In genomic region chr1:187622545-187622944, GRCh38 we compare ENCODE assay signal across 32 cellular contexts.
"Had no signal": no experiment of that assay in that cellular context is flagged by ENCODE, and none has a peak within 500 bp of the region (broad histone marks: within the 10 kb centered on the region; RNA-seq: fewer than 3 reads in every experiment).

No MANE protein-coding gene starts in this region.

- H3K27me3 Mint-ChIP-seq: activated CD4-positive, alpha-beta memory T cell treated with anti-CD3 and anti-CD28 coated beads for 36 hours; activated CD4-positive, alpha-beta T cell treated with anti-CD3 and anti-CD28 coated beads, Interleukin-2, amount 10 ng/mL, durations not matched to agents 24 days and 14 days; activated naive CD8-positive, alpha-beta T cell treated with anti-CD3 and anti-CD28 coated beads, Interleukin-2, amount 10 ng/mL, durations not matched to agents 7 days and 5 days; effector memory CD8-positive, alpha-beta T cell; naive thymus-derived CD8-positive, alpha-beta T cell; stimulated activated memory B cell treated with anti-CD40 and anti-IgM and Interleukin-4, amounts not matched to agents 10 μg/mL and 1 μg/mL and 100 μg/mL, for 72 hours; stimulated activated naive CD8-positive, alpha-beta T cell treated with anti-CD3 and anti-CD28 coated beads, Interleukin-15, amount 100 ng/mL, for 72 hours; type B pancreatic cell had no signal

- H3K27me3 ChIP-seq: ascending aorta, brain microvascular endothelial cell, left lung, pancreas, sigmoid colon, uterus had no signal

- H3K27ac ChIP-seq: ascending aorta, brain microvascular endothelial cell, left lung, lower lobe of right lung, pancreas, psoas muscle, sigmoid colon, uterus, WERI-Rb-1 had no signal

- H3K27ac Mint-ChIP-seq: activated CD4-positive, alpha-beta memory T cell treated with anti-CD3 and anti-CD28 coated beads for 36 hours; activated CD4-positive, alpha-beta T cell treated with anti-CD3 and anti-CD28 coated beads, Interleukin-2, amount 10 ng/mL, durations not matched to agents 24 days and 14 days; activated naive CD4-positive, alpha-beta T cell treated with anti-CD3 and anti-CD28 coated beads for 36 hours; activated naive CD8-positive, alpha-beta T cell treated with anti-CD3 and anti-CD28 coated beads, Interleukin-2, amount 10 ng/mL, durations not matched to agents 7 days and 5 days; activated T-helper 1 cell treated with anti-CD3 and anti-CD28 coated beads, Interleukin-12 subunit alpha, Interleukin-12 subunit beta, Interleukin-2, Interleukin-4 antibody, amounts not matched to agents 30 ng/mL and 10 ng/mL and 1 ng/mL, durations not matched to agents 14 hours and 24 hours and 36 hours; effector memory CD8-positive, alpha-beta T cell; stimulated activated memory B cell treated with anti-CD40 and anti-IgM and Interleukin-4, amounts not matched to agents 10 μg/mL and 1 μg/mL and 100 μg/mL, for 72 hours; stimulated activated naive CD8-positive, alpha-beta T cell treated with anti-CD3 and anti-CD28 coated beads, Interleukin-15, amount 100 ng/mL, for 72 hours; type B pancreatic cell had no signal

- H3K36me3 Mint-ChIP-seq: activated CD4-positive, alpha-beta memory T cell treated with anti-CD3 and anti-CD28 coated beads for 36 hours; activated naive CD8-positive, alpha-beta T cell treated with anti-CD3 and anti-CD28 coated beads, Interleukin-2, amount 10 ng/mL, durations not matched to agents 7 days and 5 days; stimulated activated memory B cell treated with anti-CD40 and anti-IgM and Interleukin-4, amounts not matched to agents 10 μg/mL and 1 μg/mL and 100 μg/mL, for 72 hours; type B pancreatic cell had no signal

- H3K36me3 ChIP-seq: ascending aorta, brain microvascular endothelial cell, left lung, lower lobe of right lung, pancreas, sigmoid colon, uterus, WERI-Rb-1 had no signal

- H3K9me3 Mint-ChIP-seq: type B pancreatic cell had no signal

- ATAC-seq: activated CD4-positive, CD25-positive, alpha-beta regulatory T cell treated with anti-CD3 and anti-CD28 coated beads, Interleukin-2, amount 50 U/mL, for 24 hours; effector memory CD8-positive, alpha-beta T cell; esophagus mucosa; left lung; lower lobe of right lung; naive thymus-derived CD8-positive, alpha-beta T cell; psoas muscle; stimulated activated memory B cell treated with anti-CD40 and anti-IgM and Interleukin-4, amounts not matched to agents 10 μg/mL and 1 μg/mL and 100 μg/mL, for 72 hours; stimulated activated naive CD8-positive, alpha-beta T cell treated with anti-CD3 and anti-CD28 coated beads, Interleukin-15, amount 100 ng/mL, for 72 hours had no signal

- H3K4me1 ChIP-seq: ascending aorta, left lung, lower lobe of right lung, pancreas, psoas muscle, sigmoid colon, uterus had no signal

- H3K4me3 ChIP-seq: ascending aorta, left lung, lower lobe of right lung, pancreas, psoas muscle, sigmoid colon, uterus had no signal

- H3K9me3 ChIP-seq: ascending aorta, lower lobe of right lung, pancreas, psoas muscle, sigmoid colon, uterus had no signal

- DNase-seq: activated CD4-positive, alpha-beta memory T cell treated with anti-CD3 and anti-CD28 coated beads for 36 hours; activated CD4-positive, alpha-beta T cell treated with anti-CD3 and anti-CD28 coated beads, Interleukin-2, amount 10 ng/mL, durations not matched to agents 24 days and 14 days; activated CD8-positive, alpha-beta memory T cell treated with anti-CD3 and anti-CD28 coated beads, Interleukin-2, amount 50 U/mL, for 4 hours; activated effector memory CD4-positive, alpha-beta T cell treated with anti-CD3 and anti-CD28 coated beads, Interleukin-2, amount 50 U/mL, for 16 hours; activated naive CD4-positive, alpha-beta T cell treated with anti-CD3 and anti-CD28 coated beads for 36 hours; activated naive CD8-positive, alpha-beta T cell treated with anti-CD3 and anti-CD28 coated beads, Interleukin-2, amount 10 ng/mL, durations not matched to agents 7 days and 5 days; activated T-cell treated with anti-CD3 and anti-CD28 coated beads, Interleukin-2, amount 50 U/mL, for 1 hour; brain microvascular endothelial cell; cortex of kidney; effector memory CD8-positive, alpha-beta T cell; head of caudate nucleus; hippocampal formation; left lung; lower lobe of right lung; naive thymus-derived CD8-positive, alpha-beta T cell; nucleus accumbens; pancreas; psoas muscle; sigmoid colon; stimulated activated CD4-positive, alpha-beta T cell treated with anti-CD3 and anti-CD28 coated beads, Interleukin-1b, Interleukin-23, amount 100 ng/mL, for 48 hours; stimulated activated CD4-positive, alpha-beta T cell treated with anti-CD3 and anti-CD28 coated beads, Interleukin-4, amount 100 ng/mL, for 4 hours; stimulated activated CD8-positive, alpha-beta memory T cell treated with anti-CD3 and anti-CD28 coated beads, Interleukin-4, amount 100 ng/mL, for 48 hours; stimulated activated naive CD8-positive, alpha-beta T cell treated with anti-CD3 and anti-CD28 coated beads, Interleukin-15, amount 100 ng/mL, for 72 hours; uterus; WERI-Rb-1 had no signal

- H3K4me3 Mint-ChIP-seq: activated CD4-positive, alpha-beta memory T cell treated with anti-CD3 and anti-CD28 coated beads for 36 hours; activated CD4-positive, alpha-beta T cell treated with anti-CD3 and anti-CD28 coated beads, Interleukin-2, amount 10 ng/mL, durations not matched to agents 24 days and 14 days; activated naive CD4-positive, alpha-beta T cell treated with anti-CD3 and anti-CD28 coated beads for 36 hours; activated naive CD8-positive, alpha-beta T cell treated with anti-CD3 and anti-CD28 coated beads, Interleukin-2, amount 10 ng/mL, durations not matched to agents 7 days and 5 days; activated T-helper 1 cell treated with anti-CD3 and anti-CD28 coated beads, Interleukin-12 subunit alpha, Interleukin-12 subunit beta, Interleukin-2, Interleukin-4 antibody, amounts not matched to agents 30 ng/mL and 10 ng/mL and 1 ng/mL, durations not matched to agents 14 hours and 24 hours and 36 hours; effector memory CD8-positive, alpha-beta T cell; naive thymus-derived CD8-positive, alpha-beta T cell; neural crest cell; stimulated activated memory B cell treated with anti-CD40 and anti-IgM and Interleukin-4, amounts not matched to agents 10 μg/mL and 1 μg/mL and 100 μg/mL, for 72 hours; stimulated activated naive CD8-positive, alpha-beta T cell treated with anti-CD3 and anti-CD28 coated beads, Interleukin-15, amount 100 ng/mL, for 72 hours; type B pancreatic cell had no signal

- H3K4me1 Mint-ChIP-seq: activated CD4-positive, alpha-beta T cell treated with anti-CD3 and anti-CD28 coated beads, Interleukin-2, amount 10 ng/mL, durations not matched to agents 24 days and 14 days; activated naive CD8-positive, alpha-beta T cell treated with anti-CD3 and anti-CD28 coated beads, Interleukin-2, amount 10 ng/mL, durations not matched to agents 7 days and 5 days; naive thymus-derived CD8-positive, alpha-beta T cell; neural crest cell; stimulated activated memory B cell treated with anti-CD40 and anti-IgM and Interleukin-4, amounts not matched to agents 10 μg/mL and 1 μg/mL and 100 μg/mL, for 72 hours; stimulated activated naive CD8-positive, alpha-beta T cell treated with anti-CD3 and anti-CD28 coated beads, Interleukin-15, amount 100 ng/mL, for 72 hours had no signal
